Comparison of ENCODE assay signal across 15 cellular contexts in the genomic region with DNA sequence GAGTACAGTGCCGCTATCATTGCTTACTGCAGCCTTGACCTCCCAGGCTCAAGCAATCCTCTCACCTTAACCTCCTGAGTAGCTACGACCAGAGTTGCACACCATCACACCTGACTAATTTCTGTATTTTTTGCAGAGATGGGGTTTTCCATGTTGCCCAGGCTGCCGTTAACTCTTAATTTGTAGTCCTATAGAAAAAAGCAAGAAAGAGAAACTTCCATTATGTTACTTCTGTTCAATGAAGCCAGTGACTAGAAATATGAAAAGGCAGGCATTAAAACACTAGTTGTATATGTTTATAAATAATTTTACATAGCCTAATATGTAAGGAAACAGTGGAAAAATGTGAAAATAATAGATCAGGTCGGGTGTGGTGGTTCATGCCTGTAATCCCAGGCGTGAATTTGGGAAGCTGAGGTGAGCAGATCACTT.
DNase-seq lines count a peak whose midpoint lies in the region; ATAC-seq and TF ChIP-seq lines count a peak whose summit lies in the region.
"Had no signal": no experiment of that assay in that cellular context is flagged by ENCODE, and none has a peak within 500 bp of the region (broad histone marks: within the 10 kb centered on the region; RNA-seq: fewer than 3 reads in every experiment).

No MANE protein-coding gene starts in this region.

- DNase-seq in stimulated activated CD4-positive, alpha-beta T cell treated with anti-CD3 and anti-CD28 coated beads, Interleukin-15, amount 100 ng/mL, for 24 hours: peak; percentile 12
- no peak for DNase-seq in stimulated activated CD4-positive, alpha-beta T cell treated with anti-CD3 and anti-CD28 coated beads, Interleukin-12 subunit alpha, Interleukin-12 subunit beta, amount 100 ng/mL, for 4 hours
- DNase-seq in GM20000 (ENCODE audit: low spot score): peak; percentile 37
- no peak for DNase-seq in retina
- DNase-seq in putamen (ENCODE audit: low spot score): no peak
- DNase-seq: activated gamma-delta T cell treated with Interleukin-2 at 50 U/mL for 16 hours; Caco-2; Kasumi-1; NCI-H1417; NK-92 treated with Interleukin-12 subunit alpha and Interleukin-12 subunit beta, amount 100 ng/mL, for 24 hours; posterior cingulate gyrus; Right ventricle myocardium superior had no signal

- no peaks in the 10 kb centered on the region for H3K9me3 Mint-ChIP-seq in stimulated activated memory B cell treated with anti-CD40 and anti-IgM and Interleukin-4, amounts not matched to agents 10 μg/mL and 1 μg/mL and 100 μg/mL, for 72 hours

- peaks cover 38% of the 10 kb centered on the region for H3K36me3 Mint-ChIP-seq in stimulated activated memory B cell treated with anti-CD40 and anti-IgM and Interleukin-4, amounts not matched to agents 10 μg/mL and 1 μg/mL and 100 μg/mL, for 72 hours

- peak overlapping the region; percentile 42 for H3K27ac Mint-ChIP-seq in stimulated activated memory B cell treated with anti-CD40 and anti-IgM and Interleukin-4, amounts not matched to agents 10 μg/mL and 1 μg/mL and 100 μg/mL, for 72 hours

- no peaks in the 10 kb centered on the region for H3K27me3 Mint-ChIP-seq in stimulated activated memory B cell treated with anti-CD40 and anti-IgM and Interleukin-4, amounts not matched to agents 10 μg/mL and 1 μg/mL and 100 μg/mL, for 72 hours

- peaks cover 24% of the 10 kb centered on the region for H3K4me1 Mint-ChIP-seq in stimulated activated memory B cell treated with anti-CD40 and anti-IgM and Interleukin-4, amounts not matched to agents 10 μg/mL and 1 μg/mL and 100 μg/mL, for 72 hours

- TF ChIP-seq CTCF in GM20000 (IDR thresholded peaks at IDR 0.05; ENCODE audit: extremely low read depth, missing control alignments): no peak

- ATAC-seq in HG03432 (IDR thresholded peaks at IDR 0.05; ENCODE audit: unreplicated experiment) (peak; percentile 70), HG03159 (IDR thresholded peaks at IDR 0.05; ENCODE audit: unreplicated experiment) (no peak)
- peak; percentile 71 for ATAC-seq in stimulated activated memory B cell treated with anti-CD40 and anti-IgM and Interleukin-4, amounts not matched to agents 10 μg/mL and 1 μg/mL and 100 μg/mL, for 72 hours

- H3K4me3 Mint-ChIP-seq in stimulated activated memory B cell treated with anti-CD40 and anti-IgM and Interleukin-4, amounts not matched to agents 10 μg/mL and 1 μg/mL and 100 μg/mL, for 72 hours: no peak overlapping the region

Comparison
In these comparisons a context has a peak if more than half of its experiments do, and no peak if none do; other contexts are left out.
1. DNase-seq: peak in stimulated activated CD4-positive, alpha-beta T cell treated with anti-CD3 and anti-CD28 coated beads, Interleukin-15, amount 100 ng/mL, for 24 hours (single experiment) and GM20000 (single experiment); none in stimulated activated CD4-positive, alpha-beta T cell treated with anti-CD3 and anti-CD28 coated beads, Interleukin-12 subunit alpha, Interleukin-12 subunit beta, amount 100 ng/mL, for 4 hours (single experiment), retina (single experiment) and putamen (single experiment).